Comparison of ENCODE assay signal across 1 cellular context in the genomic region with DNA sequence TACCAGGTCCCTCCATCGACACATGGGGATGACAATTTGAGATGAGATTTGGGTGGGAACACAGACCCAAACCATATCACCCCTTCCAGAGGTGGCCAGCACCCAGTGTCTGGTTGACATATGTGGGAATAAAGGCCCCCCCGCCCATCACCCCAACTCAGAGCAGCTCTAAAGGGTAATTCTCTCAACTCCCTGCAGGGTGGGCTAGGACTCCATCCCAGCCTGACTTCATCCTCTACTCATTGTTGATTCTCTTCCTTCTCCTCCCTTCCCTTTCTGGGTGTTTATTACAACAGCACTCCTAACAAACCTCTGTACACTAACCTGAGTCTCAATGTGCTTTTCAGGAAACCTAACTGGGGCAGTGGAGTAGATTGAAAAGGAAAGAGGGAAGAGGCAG.
TF ChIP-seq lines count a peak whose summit lies in the region.

No MANE protein-coding gene starts in this region.

TF ChIP-seq in WTC11, 78 proteins besides CTCF, POLR2A, EP300 and RAD21 (continued from another document):
- TF ChIP-seq, protein P1, sequence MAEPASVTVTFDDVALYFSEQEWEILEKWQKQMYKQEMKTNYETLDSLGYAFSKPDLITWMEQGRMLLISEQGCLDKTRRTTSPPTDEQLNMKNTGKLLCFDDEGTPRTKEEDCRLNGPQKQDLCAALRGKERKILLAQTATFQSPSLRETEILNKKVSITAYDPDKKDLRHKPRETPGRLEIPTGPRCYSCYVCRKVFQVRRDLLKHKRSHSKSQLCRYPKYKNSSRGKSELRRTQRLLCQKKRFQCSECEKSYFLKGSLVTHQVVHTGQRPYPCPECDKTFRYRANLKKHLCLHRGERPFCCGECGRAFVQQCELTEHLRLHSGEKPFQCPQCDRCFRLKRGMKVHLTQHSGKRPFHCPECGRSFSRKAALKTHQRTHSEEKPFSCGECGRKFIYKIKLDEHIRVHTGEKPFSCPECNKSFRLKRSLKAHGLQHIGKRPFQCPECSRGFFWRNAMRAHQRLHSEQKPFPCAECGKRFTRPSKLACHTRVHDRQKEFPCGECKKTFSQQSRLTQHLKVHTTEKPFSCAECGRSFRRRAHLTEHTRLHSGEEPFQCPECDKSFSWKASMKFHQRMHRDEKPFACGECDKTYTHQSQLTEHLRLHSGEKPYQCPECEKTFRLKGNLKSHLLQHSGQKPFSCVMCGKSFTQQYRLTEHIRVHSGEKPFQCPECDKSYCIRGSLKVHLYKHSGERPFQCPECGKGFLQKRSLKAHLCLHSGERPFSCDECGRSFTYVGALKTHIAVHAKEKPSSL (CRISPR knock-in tag; conservative IDR thresholded peaks at IDR 0.05): no peak
- TF ChIP-seq, protein P2, sequence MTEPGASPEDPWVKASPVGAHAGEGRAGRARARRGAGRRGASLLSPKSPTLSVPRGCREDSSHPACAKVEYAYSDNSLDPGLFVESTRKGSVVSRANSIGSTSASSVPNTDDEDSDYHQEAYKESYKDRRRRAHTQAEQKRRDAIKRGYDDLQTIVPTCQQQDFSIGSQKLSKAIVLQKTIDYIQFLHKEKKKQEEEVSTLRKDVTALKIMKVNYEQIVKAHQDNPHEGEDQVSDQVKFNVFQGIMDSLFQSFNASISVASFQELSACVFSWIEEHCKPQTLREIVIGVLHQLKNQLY (CRISPR knock-in tag; IDR thresholded peaks at IDR 0.05): no peak
- TF ChIP-seq, protein P3, sequence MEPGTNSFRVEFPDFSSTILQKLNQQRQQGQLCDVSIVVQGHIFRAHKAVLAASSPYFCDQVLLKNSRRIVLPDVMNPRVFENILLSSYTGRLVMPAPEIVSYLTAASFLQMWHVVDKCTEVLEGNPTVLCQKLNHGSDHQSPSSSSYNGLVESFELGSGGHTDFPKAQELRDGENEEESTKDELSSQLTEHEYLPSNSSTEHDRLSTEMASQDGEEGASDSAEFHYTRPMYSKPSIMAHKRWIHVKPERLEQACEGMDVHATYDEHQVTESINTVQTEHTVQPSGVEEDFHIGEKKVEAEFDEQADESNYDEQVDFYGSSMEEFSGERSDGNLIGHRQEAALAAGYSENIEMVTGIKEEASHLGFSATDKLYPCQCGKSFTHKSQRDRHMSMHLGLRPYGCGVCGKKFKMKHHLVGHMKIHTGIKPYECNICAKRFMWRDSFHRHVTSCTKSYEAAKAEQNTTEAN (CRISPR knock-in tag; IDR thresholded peaks at IDR 0.05): no peak
